In genomic region chr6:133693565-133693964, GRCh38 we compare ENCODE assay signal across 29 cellular contexts.
"Had no signal": no experiment of that assay in that cellular context is flagged by ENCODE, and none has a peak within 500 bp of the region (broad histone marks: within the 10 kb centered on the region; RNA-seq: fewer than 3 reads in every experiment).

No MANE protein-coding gene starts in this region.

- H3K4me1 ChIP-seq: colonic mucosa, esophagus muscularis mucosa, esophagus squamous epithelium, foreskin keratinocyte, gastrocnemius medialis, gastroesophageal sphincter, heart left ventricle, heart right ventricle had no signal

- H3K79me2 ChIP-seq: hepatocyte had no signal

- DNase-seq: colonic mucosa; cortex of kidney; dermis blood vessel endothelial cell; dorsolateral prefrontal cortex; effector CD4-positive, alpha-beta T cell; effector CD8-positive, alpha-beta T cell; effector memory CD4-positive, alpha-beta T cell; effector memory CD8-positive, alpha-beta T cell; endodermal cell; erythroblast; esophagus squamous epithelium; foreskin fibroblast; foreskin keratinocyte; foreskin melanocyte; gastrocnemius medialis; glutamatergic neuron; head of caudate nucleus; heart left ventricle; heart right ventricle had no signal

- H3K27ac ChIP-seq: colonic mucosa, coronary artery, dorsolateral prefrontal cortex, epithelial cell of prostate, esophagus muscularis mucosa, esophagus squamous epithelium, foreskin keratinocyte, gastrocnemius medialis, gastroesophageal sphincter, heart left ventricle, heart right ventricle, hepatocyte had no signal

- H3K27me3 ChIP-seq: colonic mucosa, esophagus muscularis mucosa, esophagus squamous epithelium, foreskin keratinocyte, gastrocnemius medialis, gastroesophageal sphincter, heart left ventricle, heart right ventricle, hepatocyte had no signal

- H3K9me3 ChIP-seq: colonic mucosa, esophagus muscularis mucosa, esophagus squamous epithelium, gastrocnemius medialis, gastroesophageal sphincter had no signal

- ATAC-seq: effector memory CD8-positive, alpha-beta T cell; esophagus mucosa; foreskin keratinocyte; gastrocnemius medialis; gastroesophageal sphincter; heart left ventricle; heart right ventricle had no signal

- H3K36me3 ChIP-seq: colonic mucosa, esophagus muscularis mucosa, esophagus squamous epithelium, gastrocnemius medialis, gastroesophageal sphincter, heart left ventricle, heart right ventricle had no signal

- FAIRE-seq: colon, endometrium, endothelial cell of umbilical vein, frontal cortex had no signal

- H3K4me2 ChIP-seq: hepatocyte had no signal

- H2AFZ ChIP-seq: hepatocyte had no signal

- H3K4me3 ChIP-seq: colonic mucosa, coronary artery, dorsolateral prefrontal cortex, esophagus muscularis mucosa, esophagus squamous epithelium, gastrocnemius medialis, gastroesophageal sphincter, heart left ventricle, heart right ventricle, hepatocyte had no signal
